ENCODE assay signal across 16 cellular contexts in the genomic region with DNA sequence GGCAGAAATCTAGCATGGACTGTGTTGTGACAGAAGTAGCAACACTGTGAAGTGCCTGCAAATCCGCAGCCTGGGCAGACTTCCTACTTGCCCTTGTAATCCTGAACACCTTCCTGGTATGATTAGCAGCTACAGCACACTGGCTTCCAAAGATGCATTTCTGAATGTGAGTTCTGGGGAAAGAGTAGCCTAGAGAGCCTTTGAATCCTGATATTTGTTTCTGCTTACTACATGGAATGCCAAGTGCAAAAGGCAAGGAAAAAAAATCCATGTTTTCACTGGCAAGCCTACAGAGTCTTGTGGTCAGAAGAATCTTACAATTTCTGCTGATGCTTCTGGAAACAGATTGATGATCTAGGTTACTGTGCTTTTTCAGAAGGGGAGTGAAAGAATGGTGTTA.
DNase-seq lines count a peak whose midpoint lies in the region; ATAC-seq, FAIRE-seq and TF ChIP-seq lines count a peak whose summit lies in the region.
"Had no signal": no experiment of that assay in that cellular context is flagged by ENCODE, and none has a peak within 500 bp of the region (broad histone marks: within the 10 kb centered on the region; RNA-seq: fewer than 3 reads in every experiment).

No MANE protein-coding gene starts in this region.

- no peak overlapping the region for H4K91ac ChIP-seq in H9 (ENCODE audit: insufficient read length, low read depth, low read length)

- H2AK5ac ChIP-seq in H9 (ENCODE audit: insufficient read length, low read length): no peak overlapping the region

- no peak overlapping the region for H3K18ac ChIP-seq in H9 (ENCODE audit: insufficient read length, low read depth, low read length)

- no peak overlapping the region for H2BK12ac ChIP-seq in H9 (ENCODE audit: insufficient read length, low read depth, low read length)

- no peak overlapping the region for H3K9ac ChIP-seq in astrocyte (ENCODE audit: low read length)
- no peak overlapping the region for H3K9ac ChIP-seq in H9 (ENCODE audit: extremely low read depth, insufficient read length, low read length)

- H3K4me3 Mint-ChIP-seq in activated CD4-positive, alpha-beta T cell treated with anti-CD3 and anti-CD28 coated beads, Interleukin-2, amount 10 ng/mL, durations not matched to agents 24 days and 14 days: no peak overlapping the region
- H3K4me3 Mint-ChIP-seq in astrocyte (ENCODE audit: unreplicated experiment): no peak overlapping the region
- H3K4me3 Mint-ChIP-seq in H9: no peak overlapping the region
- H3K4me3 Mint-ChIP-seq in stimulated activated naive B cell treated with anti-CD40 and anti-IgM and Interleukin-4, amounts not matched to agents 10 μg/mL and 1 μg/mL and 100 μg/mL, for 72 hours: no peak overlapping the region
- H3K4me3 Mint-ChIP-seq: activated B cell treated with CpG ODN at 0.5 μM for 24 hours; naive B cell; stimulated activated effector memory CD8-positive, alpha-beta T cell treated with anti-CD3 and anti-CD28 coated beads, Interleukin-12 subunit alpha, Interleukin-12 subunit beta, amount 100 ng/mL, for 72 hours had no signal

- no peaks in the 10 kb centered on the region for H3K79me1 ChIP-seq in H9 (ENCODE audit: insufficient read depth, low read depth, low read length, poor library complexity, severe bottlenecking)

- no peaks in the 10 kb centered on the region for H3K36me3 Mint-ChIP-seq in activated CD4-positive, alpha-beta T cell treated with anti-CD3 and anti-CD28 coated beads, Interleukin-2, amount 10 ng/mL, durations not matched to agents 24 days and 14 days (ENCODE audit: low read depth)
- H3K36me3 Mint-ChIP-seq in astrocyte (ENCODE audit: low read depth, unreplicated experiment): no peaks in the 10 kb centered on the region
- H3K36me3 Mint-ChIP-seq in H9 (ENCODE audit: insufficient read depth in 1 of 3, low read depth in 3 of 3): peaks cover under 1 to 7% (median 4%) of the 10 kb centered on the region in 3 experiments; a peak in 4 of 7 replicates
- no peaks in the 10 kb centered on the region for H3K36me3 Mint-ChIP-seq in stimulated activated naive B cell treated with anti-CD40 and anti-IgM and Interleukin-4, amounts not matched to agents 10 μg/mL and 1 μg/mL and 100 μg/mL, for 72 hours
- H3K36me3 Mint-ChIP-seq: naive B cell; stimulated activated effector memory CD8-positive, alpha-beta T cell treated with anti-CD3 and anti-CD28 coated beads, Interleukin-12 subunit alpha, Interleukin-12 subunit beta, amount 100 ng/mL, for 72 hours had no signal

- peak; percentile 47 for DNase-seq in activated CD4-positive, alpha-beta T cell treated with anti-CD3 and anti-CD28 coated beads, Interleukin-2, amount 10 ng/mL, durations not matched to agents 24 days and 14 days
- no peak for DNase-seq in activated CD4-positive, alpha-beta T cell treated with anti-CD3 and anti-CD28 coated beads for 4 hours
- DNase-seq in astrocyte (ENCODE audit: low read depth) (peak; percentile 95), left ventricle myocardium superior (no peak), stromal cell of bone marrow (ENCODE audit: low read depth) (peak; percentile 91), H9 (no peak)
- no peak for DNase-seq in stimulated activated naive B cell treated with anti-CD40 and anti-IgM and Interleukin-4, amounts not matched to agents 10 μg/mL and 1 μg/mL and 100 μg/mL, for 72 hours
- DNase-seq: activated B cell treated with CpG ODN at 0.5 μM for 24 hours, GF-D8, KG1, naive B cell had no signal

- no CpG with 5 or more reads among the region's 1 CpG for WGBS in H9 (ENCODE audit: extremely low coverage, insufficient read length, low lambda C conversion rate)

- H2BK15ac ChIP-seq in H9 (ENCODE audit: low read depth, low read length): no peak overlapping the region

- H3K23ac ChIP-seq in H9 (ENCODE audit: insufficient read length, low read depth, low read length): no peak overlapping the region

- no peak overlapping the region for H4K8ac ChIP-seq in H9 (replicated peaks; ENCODE audit: insufficient read length, low read depth, low read length)

- no peak overlapping the region for H4K5ac ChIP-seq in H9 (ENCODE audit: insufficient read length, low read depth, low read length)

- H3K56ac ChIP-seq in H9 (ENCODE audit: insufficient read length, low read depth, low read length): no peak overlapping the region

- H2BK5ac ChIP-seq in H9 (ENCODE audit: insufficient read length, low read length): no peak overlapping the region

- no peaks in the 10 kb centered on the region for H3K36me3 ChIP-seq in astrocyte (ENCODE audit: insufficient read depth, low read length)

- intact Hi-C loops in activated CD4-positive, alpha-beta T cell treated with anti-CD3 and anti-CD28 coated beads, Interleukin-2, amount 10 ng/mL, durations not matched to agents 24 days and 14 days (cut with micrococcal nuclease): no loop called here
- intact Hi-C loops in left ventricle myocardium superior (cut with micrococcal nuclease): no loop called here

- H2AFZ ChIP-seq in astrocyte (ENCODE audit: low read depth, low read length) (no peak overlapping the region), H9 (ENCODE audit: low read length) (no peak overlapping the region)

- no peaks in the 10 kb centered on the region for H3K27me3 Mint-ChIP-seq in activated CD4-positive, alpha-beta T cell treated with anti-CD3 and anti-CD28 coated beads, Interleukin-2, amount 10 ng/mL, durations not matched to agents 24 days and 14 days
- no peaks in the 10 kb centered on the region for H3K27me3 Mint-ChIP-seq in astrocyte (ENCODE audit: low read depth, unreplicated experiment)
- no peaks in the 10 kb centered on the region for H3K27me3 Mint-ChIP-seq in H9 (ENCODE audit: low read depth)
- no peaks in the 10 kb centered on the region for H3K27me3 Mint-ChIP-seq in stimulated activated naive B cell treated with anti-CD40 and anti-IgM and Interleukin-4, amounts not matched to agents 10 μg/mL and 1 μg/mL and 100 μg/mL, for 72 hours
- H3K27me3 Mint-ChIP-seq: activated B cell treated with CpG ODN at 0.5 μM for 24 hours, naive B cell had no signal

- H4K20me1 ChIP-seq in astrocyte (ENCODE audit: insufficient read depth, low read length): no peaks in the 10 kb centered on the region
- H4K20me1 ChIP-seq in H9 (ENCODE audit: control insufficient read depth, insufficient read depth, insufficient read length): no peaks in the 10 kb centered on the region

- H3K14ac ChIP-seq in H9 (ENCODE audit: insufficient read depth, low read length): no peak overlapping the region

- H3K27ac ChIP-seq in astrocyte (ENCODE audit: low read depth, low read length) (no peak overlapping the region), H9 (ENCODE audit: insufficient read length, low read depth, low read length) (no peak overlapping the region)
- H3K27ac ChIP-seq: A549, coronary artery had no signal

- H3K9me3 Mint-ChIP-seq in activated CD4-positive, alpha-beta T cell treated with anti-CD3 and anti-CD28 coated beads, Interleukin-2, amount 10 ng/mL, durations not matched to agents 24 days and 14 days: no peaks in the 10 kb centered on the region
- H3K9me3 Mint-ChIP-seq in astrocyte (ENCODE audit: unreplicated experiment) (no peaks in the 10 kb centered on the region), H9 (peaks cover 10 to 14% of the 10 kb centered on the region in 2 experiments)
- H3K9me3 Mint-ChIP-seq in stimulated activated naive B cell treated with anti-CD40 and anti-IgM and Interleukin-4, amounts not matched to agents 10 μg/mL and 1 μg/mL and 100 μg/mL, for 72 hours: no peaks in the 10 kb centered on the region
- H3K9me3 Mint-ChIP-seq: activated B cell treated with CpG ODN at 0.5 μM for 24 hours; activated T-helper 2 cell treated with anti-CD3 and anti-CD28 coated beads, Interferon-gamma antibody, Interleukin-2, Interleukin-4, amounts not matched to agents 10 μg/mL and 5 μg/mL and 100 μg/mL, durations not matched to agents 14 hours and 24 hours and 36 hours; naive B cell; stimulated activated effector memory CD8-positive, alpha-beta T cell treated with anti-CD3 and anti-CD28 coated beads, Interleukin-12 subunit alpha, Interleukin-12 subunit beta, amount 100 ng/mL, for 72 hours had no signal

- H3K23me2 ChIP-seq in H9 (ENCODE audit: insufficient read length, low read depth, low read length, poor library complexity, severe bottlenecking): no peaks in the 10 kb centered on the region

- ATAC-seq in left ventricle myocardium superior (peak; percentile 61), HG02571 (IDR thresholded peaks at IDR 0.05; ENCODE audit: unreplicated experiment) (no peak)
- no peak for ATAC-seq in stimulated activated naive B cell treated with anti-CD40 and anti-IgM and Interleukin-4, amounts not matched to agents 10 μg/mL and 1 μg/mL and 100 μg/mL, for 72 hours (replicated peaks)
- ATAC-seq: A549; stimulated activated effector memory CD8-positive, alpha-beta T cell treated with anti-CD3 and anti-CD28 coated beads, Interleukin-12 subunit alpha, Interleukin-12 subunit beta, amount 100 ng/mL, for 72 hours had no signal

- no peak overlapping the region for H3K27ac Mint-ChIP-seq in activated CD4-positive, alpha-beta T cell treated with anti-CD3 and anti-CD28 coated beads, Interleukin-2, amount 10 ng/mL, durations not matched to agents 24 days and 14 days
- H3K27ac Mint-ChIP-seq in astrocyte (ENCODE audit: unreplicated experiment): peak overlapping the region; percentile 6
- H3K27ac Mint-ChIP-seq in H9: no peak overlapping the region
- H3K27ac Mint-ChIP-seq in stimulated activated naive B cell treated with anti-CD40 and anti-IgM and Interleukin-4, amounts not matched to agents 10 μg/mL and 1 μg/mL and 100 μg/mL, for 72 hours: no peak overlapping the region
- H3K27ac Mint-ChIP-seq: activated B cell treated with CpG ODN at 0.5 μM for 24 hours; activated T-helper 2 cell treated with anti-CD3 and anti-CD28 coated beads, Interferon-gamma antibody, Interleukin-2, Interleukin-4, amounts not matched to agents 10 μg/mL and 5 μg/mL and 100 μg/mL, durations not matched to agents 14 hours and 24 hours and 36 hours; naive B cell; stimulated activated effector memory CD8-positive, alpha-beta T cell treated with anti-CD3 and anti-CD28 coated beads, Interleukin-12 subunit alpha, Interleukin-12 subunit beta, amount 100 ng/mL, for 72 hours had no signal

- TF ChIP-seq CTCF in astrocyte (IDR thresholded peaks at IDR 0.05; ENCODE audit: insufficient read depth, low read depth, low read length) (no peak), H9 (conservative IDR thresholded peaks at IDR 0.05) (no peak)

- H2BK120ac ChIP-seq in H9 (ENCODE audit: low read depth, low read length, poor library complexity, severe bottlenecking): no peak overlapping the region

- FAIRE-seq in astrocyte (lab: Jason Lieb, UNC): no peak
- FAIRE-seq: A549 had no signal

- no peaks in the 10 kb centered on the region for H3K79me2 ChIP-seq in astrocyte (ENCODE audit: insufficient read depth, low read length)
- no peaks in the 10 kb centered on the region for H3K79me2 ChIP-seq in H9 (ENCODE audit: insufficient read depth, low read length)

- no peaks in the 10 kb centered on the region for H3K4me1 Mint-ChIP-seq in activated CD4-positive, alpha-beta T cell treated with anti-CD3 and anti-CD28 coated beads, Interleukin-2, amount 10 ng/mL, durations not matched to agents 24 days and 14 days
- H3K4me1 Mint-ChIP-seq in astrocyte (ENCODE audit: low read depth, unreplicated experiment): peaks cover 23% of the 10 kb centered on the region
- H3K4me1 Mint-ChIP-seq in H9: no peaks in the 10 kb centered on the region
- no peaks in the 10 kb centered on the region for H3K4me1 Mint-ChIP-seq in stimulated activated naive B cell treated with anti-CD40 and anti-IgM and Interleukin-4, amounts not matched to agents 10 μg/mL and 1 μg/mL and 100 μg/mL, for 72 hours
- H3K4me1 Mint-ChIP-seq: activated B cell treated with CpG ODN at 0.5 μM for 24 hours; naive B cell; stimulated activated effector memory CD8-positive, alpha-beta T cell treated with anti-CD3 and anti-CD28 coated beads, Interleukin-12 subunit alpha, Interleukin-12 subunit beta, amount 100 ng/mL, for 72 hours had no signal

- no peak overlapping the region for H2BK20ac ChIP-seq in H9 (ENCODE audit: low read depth, low read length, poor library complexity, severe bottlenecking)

- H3K9me3 ChIP-seq in astrocyte (ENCODE audit: insufficient read depth, low read depth, low read length): no peaks in the 10 kb centered on the region
- no peaks in the 10 kb centered on the region for H3K9me3 ChIP-seq in H9 (ENCODE audit: control insufficient read depth, low read depth, low read length)
- H3K9me3 ChIP-seq: A549 had no signal

- H3T11ph ChIP-seq in H9 (ENCODE audit: low read length): no peak overlapping the region

- H3K27me3 ChIP-seq in astrocyte (ENCODE audit: insufficient read depth, low read length) (no peaks in the 10 kb centered on the region), H9 (ENCODE audit: insufficient read depth, low read length) (no peaks in the 10 kb centered on the region)

- H3K4ac ChIP-seq in H9 (ENCODE audit: low read depth, low read length): no peak overlapping the region

- H3K4me2 ChIP-seq in astrocyte (ENCODE audit: low read length): peak overlapping the region; percentile 47
- no peak overlapping the region for H3K4me2 ChIP-seq in H9 (ENCODE audit: insufficient read depth, insufficient read length, low read length)
- H3K4me2 ChIP-seq: A549 had no signal

- no peak overlapping the region for H3K4me3 ChIP-seq in astrocyte (ENCODE audit: insufficient read depth, low read depth, low read length)
- H3K4me3 ChIP-seq: A549, coronary artery had no signal

- peaks cover 12% of the 10 kb centered on the region for H3K4me1 ChIP-seq in astrocyte (ENCODE audit: insufficient read depth, low read length)
- H3K4me1 ChIP-seq in H9 (ENCODE audit: insufficient read depth, low read length): no peaks in the 10 kb centered on the region
- H3K4me1 ChIP-seq: A549 had no signal

Comparison
In these comparisons a context has a peak if more than half of its experiments do, and no peak if none do; other contexts are left out.
1. DNase-seq: peak in activated CD4-positive, alpha-beta T cell treated with anti-CD3 and anti-CD28 coated beads, Interleukin-2, amount 10 ng/mL, durations not matched to agents 24 days and 14 days (single experiment), astrocyte (single experiment) and stromal cell of bone marrow (single experiment); none in activated CD4-positive, alpha-beta T cell treated with anti-CD3 and anti-CD28 coated beads for 4 hours (0 of 2), left ventricle myocardium superior (single experiment), H9 (single experiment) and stimulated activated naive B cell treated with anti-CD40 and anti-IgM and Interleukin-4, amounts not matched to agents 10 μg/mL and 1 μg/mL and 100 μg/mL, for 72 hours (single experiment).